Comparison of ENCODE assay signal across 1 cellular context in genomic region chr19:11848200-11848593, GRCh38.
TF ChIP-seq lines count a peak whose summit lies in the region.

No MANE protein-coding gene starts in this region.

TF ChIP-seq in K562, 482 proteins besides CTCF, POLR2A, EP300 and RAD21:
- TF ChIP-seq BCL6 (CRISPR knock-in tag; IDR thresholded peaks at IDR 0.05) (no peak), SMARCA5 (IDR thresholded peaks at IDR 0.05) (no peak), CBX2 (IDR thresholded peaks at IDR 0.05; ENCODE audit: insufficient read depth, low read length, poor library complexity, severe bottlenecking) (no peak), SRSF9 (IDR thresholded peaks at IDR 0.05; ENCODE audit: borderline replicate concordance, low read depth, low read length) (no peak), BRF1 (IDR thresholded peaks at IDR 0.05; ENCODE audit: borderline replicate concordance, extremely low read depth, insufficient read length) (no peak), CBX8 (IDR thresholded peaks at IDR 0.05; ENCODE audit: borderline replicate concordance, extremely low read depth, low read depth, low read length, poor library complexity, severe bottlenecking) (no peak), CHCHD3 (CRISPR knock-in tag; IDR thresholded peaks at IDR 0.05) (no peak), ZBTB40 (IDR thresholded peaks at IDR 0.05) (no peak), ZBTB40 (CRISPR knock-in tag; IDR thresholded peaks at IDR 0.05) (no peak), ZNF280B (CRISPR knock-in tag; IDR thresholded peaks at IDR 0.05) (no peak), MCM5 (IDR thresholded peaks at IDR 0.05; ENCODE audit: low read depth) (no peak), ARID3B (CRISPR knock-in tag; IDR thresholded peaks at IDR 0.05; ENCODE audit: borderline replicate concordance) (no peak), SP1 (CRISPR knock-in tag; IDR thresholded peaks at IDR 0.05) (no peak)
- TF ChIP-seq, protein P1, sequence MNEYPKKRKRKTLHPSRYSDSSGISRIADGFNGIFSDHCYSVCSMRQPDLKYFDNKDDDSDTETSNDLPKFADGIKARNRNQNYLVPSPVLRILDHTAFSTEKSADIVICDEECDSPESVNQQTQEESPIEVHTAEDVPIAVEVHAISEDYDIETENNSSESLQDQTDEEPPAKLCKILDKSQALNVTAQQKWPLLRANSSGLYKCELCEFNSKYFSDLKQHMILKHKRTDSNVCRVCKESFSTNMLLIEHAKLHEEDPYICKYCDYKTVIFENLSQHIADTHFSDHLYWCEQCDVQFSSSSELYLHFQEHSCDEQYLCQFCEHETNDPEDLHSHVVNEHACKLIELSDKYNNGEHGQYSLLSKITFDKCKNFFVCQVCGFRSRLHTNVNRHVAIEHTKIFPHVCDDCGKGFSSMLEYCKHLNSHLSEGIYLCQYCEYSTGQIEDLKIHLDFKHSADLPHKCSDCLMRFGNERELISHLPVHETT (CRISPR knock-in tag; conservative IDR thresholded peaks at IDR 0.05 in 1 of 2, IDR thresholded peaks at IDR 0.05 in 1 of 2), result no peak
TF ChIP-seq in K562: peak in this region for 0.
